Comparison of ENCODE assay signal across 24 cellular contexts in genomic region chr14:94572637-94573303, GRCh38. TPM values are rescaled to one million over a fixed set of nuclear protein-coding genes. Genes with fewer than 3 reads are reported as not detected.
"Had no signal": no experiment of that assay in that cellular context is flagged by ENCODE, and none has a peak within 500 bp of the region (broad histone marks: within the 10 kb centered on the region; RNA-seq: fewer than 3 reads in every experiment).

No MANE protein-coding gene starts in this region.

- H3K4me1 ChIP-seq: adrenal gland, colonic mucosa, gastrocnemius medialis, parathyroid adenoma, thyroid gland had no signal

- H3K27ac ChIP-seq: colonic mucosa, lower lobe of right lung, parathyroid adenoma, thyroid gland, WERI-Rb-1 had no signal

- H3K79me2 ChIP-seq: parathyroid adenoma had no signal

- H3K36me3 Mint-ChIP-seq: activated naive CD4-positive, alpha-beta T cell treated with anti-CD3 and anti-CD28 coated beads, Interleukin-2, amount 50 U/mL, for 72 hours; mesothelial cell of epicardium; naive thymus-derived CD8-positive, alpha-beta T cell had no signal

- H2AFZ ChIP-seq: parathyroid adenoma had no signal

- H3K9me3 ChIP-seq: adrenal gland, breast epithelium, colonic mucosa, esophagus muscularis mucosa, gastrocnemius medialis, lower lobe of right lung, thyroid gland had no signal

- H3K4me3 ChIP-seq: adrenal gland, breast epithelium, colonic mucosa, esophagus muscularis mucosa, gastrocnemius medialis, lower lobe of right lung, thyroid gland had no signal

- H3K9me3 Mint-ChIP-seq: activated naive CD4-positive, alpha-beta T cell treated with anti-CD3 and anti-CD28 coated beads, Interleukin-2, amount 50 U/mL, for 72 hours; activated T-helper 1 cell treated with anti-CD3 and anti-CD28 coated beads, Interleukin-12 subunit alpha, Interleukin-12 subunit beta, Interleukin-2, Interleukin-4 antibody, amounts not matched to agents 30 ng/mL and 10 ng/mL and 1 ng/mL, durations not matched to agents 14 hours and 24 hours and 36 hours; mesothelial cell of epicardium had no signal

- H3K36me3 ChIP-seq: adrenal gland, breast epithelium, colonic mucosa, esophagus muscularis mucosa, gastrocnemius medialis, lower lobe of right lung, thyroid gland, WERI-Rb-1 had no signal

- DNase-seq: activated CD4-positive, alpha-beta T cell treated with anti-CD3 and anti-CD28 coated beads for 1 hour; activated CD4-positive, alpha-beta T cell treated with anti-CD3 and anti-CD28 coated beads, Interleukin-2, amount 50 U/mL, for 1 hour; activated CD8-positive, alpha-beta T cell treated with anti-CD3 and anti-CD28 coated beads, Interleukin-2, amount 10 ng/mL, durations not matched to agents 7 days and 5 days; activated gamma-delta T cell; colonic mucosa; gastrocnemius medialis; left cardiac atrium; lower lobe of right lung; stimulated activated CD4-positive, alpha-beta T cell treated with anti-CD3 and anti-CD28 coated beads, Interleukin-4, amount 100 ng/mL, for 24 hours; stimulated activated naive CD4-positive, alpha-beta T cell treated with Interleukin-2 at 50 U/mL for 16 hours; T-helper 1 cell; thyroid gland; WERI-Rb-1 had no signal

- H3K27ac Mint-ChIP-seq: activated CD8-positive, alpha-beta T cell treated with anti-CD3 and anti-CD28 coated beads, Interleukin-2, amount 10 ng/mL, durations not matched to agents 7 days and 5 days; activated T-helper 1 cell treated with anti-CD3 and anti-CD28 coated beads, Interleukin-12 subunit alpha, Interleukin-12 subunit beta, Interleukin-2, Interleukin-4 antibody, amounts not matched to agents 30 ng/mL and 10 ng/mL and 1 ng/mL, durations not matched to agents 14 hours and 24 hours and 36 hours; mesothelial cell of epicardium; naive thymus-derived CD8-positive, alpha-beta T cell had no signal

- H3K4me3 Mint-ChIP-seq: activated CD8-positive, alpha-beta T cell treated with anti-CD3 and anti-CD28 coated beads, Interleukin-2, amount 10 ng/mL, durations not matched to agents 7 days and 5 days; activated T-helper 1 cell treated with anti-CD3 and anti-CD28 coated beads, Interleukin-12 subunit alpha, Interleukin-12 subunit beta, Interleukin-2, Interleukin-4 antibody, amounts not matched to agents 30 ng/mL and 10 ng/mL and 1 ng/mL, durations not matched to agents 14 hours and 24 hours and 36 hours; mesothelial cell of epicardium; naive thymus-derived CD8-positive, alpha-beta T cell had no signal

- ATAC-seq: activated CD8-positive, alpha-beta T cell treated with anti-CD3 and anti-CD28 coated beads, Interleukin-2, amount 10 ng/mL, durations not matched to agents 7 days and 5 days; activated naive CD4-positive, alpha-beta T cell treated with anti-CD3 and anti-CD28 coated beads, Interleukin-2, amount 50 U/mL, for 72 hours; gastrocnemius medialis; lower lobe of right lung; naive thymus-derived CD8-positive, alpha-beta T cell had no signal

- H3K4me1 Mint-ChIP-seq: mesothelial cell of epicardium; naive thymus-derived CD8-positive, alpha-beta T cell had no signal

- H3K27me3 ChIP-seq: adrenal gland, breast epithelium, colonic mucosa, esophagus muscularis mucosa, gastrocnemius medialis, thyroid gland had no signal

- H3K9ac ChIP-seq: parathyroid adenoma had no signal

RNA-seq across cellular contexts. Expression of gene SERPINA5, which starts 8.5 kb away (rescaled TPM):
- total RNA-seq: activated CD8-positive, alpha-beta T cell treated with anti-CD3 and anti-CD28 coated beads, Interleukin-2, amount 10 ng/mL, durations not matched to agents 7 days and 5 days; activated naive CD4-positive, alpha-beta T cell treated with anti-CD3 and anti-CD28 coated beads, Interleukin-2, amount 50 U/mL, for 72 hours; activated T-helper 1 cell treated with anti-CD3 and anti-CD28 coated beads, Interleukin-12 subunit alpha, Interleukin-12 subunit beta, Interleukin-2, Interleukin-4 antibody, amounts not matched to agents 30 ng/mL and 10 ng/mL and 1 ng/mL, durations not matched to agents 14 hours and 24 hours and 36 hours; naive thymus-derived CD8-positive, alpha-beta T cell had no signal

RNA-seq across cellular contexts. Expression of gene SERPINA4, which starts 11.5 kb away (rescaled TPM):
- total RNA-seq: activated CD8-positive, alpha-beta T cell treated with anti-CD3 and anti-CD28 coated beads, Interleukin-2, amount 10 ng/mL, durations not matched to agents 7 days and 5 days; activated naive CD4-positive, alpha-beta T cell treated with anti-CD3 and anti-CD28 coated beads, Interleukin-2, amount 50 U/mL, for 72 hours; activated T-helper 1 cell treated with anti-CD3 and anti-CD28 coated beads, Interleukin-12 subunit alpha, Interleukin-12 subunit beta, Interleukin-2, Interleukin-4 antibody, amounts not matched to agents 30 ng/mL and 10 ng/mL and 1 ng/mL, durations not matched to agents 14 hours and 24 hours and 36 hours; astrocyte; breast epithelium; esophagus muscularis mucosa; left cardiac atrium; lower lobe of right lung; mesothelial cell of epicardium; naive thymus-derived CD8-positive, alpha-beta T cell; sciatic nerve; thyroid gland; ureter had no signal

RNA-seq across cellular contexts. Expression of gene SERPINA3, which starts 39.4 kb away (rescaled TPM):
- total RNA-seq: activated CD8-positive, alpha-beta T cell treated with anti-CD3 and anti-CD28 coated beads, Interleukin-2, amount 10 ng/mL, durations not matched to agents 7 days and 5 days; activated naive CD4-positive, alpha-beta T cell treated with anti-CD3 and anti-CD28 coated beads, Interleukin-2, amount 50 U/mL, for 72 hours; activated T-helper 1 cell treated with anti-CD3 and anti-CD28 coated beads, Interleukin-12 subunit alpha, Interleukin-12 subunit beta, Interleukin-2, Interleukin-4 antibody, amounts not matched to agents 30 ng/mL and 10 ng/mL and 1 ng/mL, durations not matched to agents 14 hours and 24 hours and 36 hours; naive thymus-derived CD8-positive, alpha-beta T cell had no signal
